In genomic region chr10:19847321-19847720, GRCh38 we compare ENCODE assay signal across 1 cellular context.
A peak's percentile ranks its signal among the peaks of the same experiment; 100 is the strongest.
TF ChIP-seq lines count a peak whose summit lies in the region.

No MANE protein-coding gene starts in this region.

TF ChIP-seq in IMR-90, 13 proteins besides CTCF, POLR2A, EP300 and RAD21:
- TF ChIP-seq, protein P1, sequence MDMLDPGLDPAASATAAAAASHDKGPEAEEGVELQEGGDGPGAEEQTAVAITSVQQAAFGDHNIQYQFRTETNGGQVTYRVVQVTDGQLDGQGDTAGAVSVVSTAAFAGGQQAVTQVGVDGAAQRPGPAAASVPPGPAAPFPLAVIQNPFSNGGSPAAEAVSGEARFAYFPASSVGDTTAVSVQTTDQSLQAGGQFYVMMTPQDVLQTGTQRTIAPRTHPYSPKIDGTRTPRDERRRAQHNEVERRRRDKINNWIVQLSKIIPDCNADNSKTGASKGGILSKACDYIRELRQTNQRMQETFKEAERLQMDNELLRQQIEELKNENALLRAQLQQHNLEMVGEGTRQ (IDR thresholded peaks at IDR 0.05; ENCODE audit: low read depth, low read length) = no peak
- no peak for TF ChIP-seq FOS (IDR thresholded peaks at IDR 0.05; ENCODE audit: low read depth, low read length)
- TF ChIP-seq ELK1 (IDR thresholded peaks at IDR 0.05; ENCODE audit: borderline replicate concordance, low read depth, low read length) = no peak
- no peak for TF ChIP-seq MAZ (IDR thresholded peaks at IDR 0.05; ENCODE audit: borderline replicate concordance, low read depth, low read length)
- TF ChIP-seq RCOR1 (IDR thresholded peaks at IDR 0.05; ENCODE audit: insufficient replicate concordance, low read length) = no peak
- TF ChIP-seq MXI1 (IDR thresholded peaks at IDR 0.05; ENCODE audit: borderline replicate concordance, low read depth, low read length) = no peak
- peak; percentile 39; the same call in 1 of the 2 replicates for TF ChIP-seq CEBPB (IDR thresholded peaks at IDR 0.05; ENCODE audit: low read depth, low read length)
- TF ChIP-seq SMC3 (IDR thresholded peaks at IDR 0.05; ENCODE audit: low read depth, low read length) = no peak
- TF ChIP-seq NFE2L2 (IDR thresholded peaks at IDR 0.05; ENCODE audit: low read depth, low read length) = no peak; the same call in 1 of the 2 replicates
- TF ChIP-seq CHD1 (IDR thresholded peaks at IDR 0.05; ENCODE audit: low read depth, low read length) = no peak
- TF ChIP-seq MAFK (IDR thresholded peaks at IDR 0.05; ENCODE audit: low read depth, low read length) = no peak
- TF ChIP-seq RFX5 (IDR thresholded peaks at IDR 0.05; ENCODE audit: low read depth, low read length) = no peak
- 0 out of 2 replicates have a peak, but pooled peaks have one; percentile 49 for TF ChIP-seq BHLHE40 (IDR thresholded peaks at IDR 0.05; ENCODE audit: low read depth, low read length)
TF ChIP-seq in IMR-90: peak in this region for 2.
